ENCODE assay signal across 18 cellular contexts in the genomic region with DNA sequence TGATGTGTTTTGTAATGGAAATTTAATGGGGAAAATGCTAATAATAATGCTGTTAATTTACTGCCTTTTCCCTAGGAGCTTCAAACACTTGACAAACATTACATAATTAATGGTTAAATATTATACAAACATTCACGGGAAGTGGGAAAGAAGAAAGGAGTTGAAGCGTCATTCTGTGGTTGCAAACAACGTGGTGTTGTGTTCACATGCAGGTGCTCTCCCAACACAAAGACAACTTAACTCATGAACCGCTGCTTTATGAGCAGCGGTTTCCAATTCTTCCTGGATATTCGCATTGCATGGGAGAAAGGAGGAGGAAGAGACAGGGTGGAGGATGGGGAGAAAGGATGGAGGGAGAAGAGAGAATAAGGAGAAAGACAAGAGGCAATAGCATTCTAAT.
"Had no signal": no experiment of that assay in that cellular context is flagged by ENCODE, and none has a peak within 500 bp of the region (broad histone marks: within the 10 kb centered on the region; RNA-seq: fewer than 3 reads in every experiment).

No MANE protein-coding gene starts in this region.

- H3K27me3 ChIP-seq: colonic mucosa, esophagus squamous epithelium, neural progenitor cell, pancreas, testis had no signal

- DNase-seq: activated CD4-positive, alpha-beta T cell treated with anti-CD3 and anti-CD28 coated beads for 48 hours; activated naive CD4-positive, alpha-beta T cell treated with anti-CD3 and anti-CD28 coated beads, Interleukin-2, amount 10 ng/mL, durations not matched to agents 7 days and 5 days; caudate nucleus; colonic mucosa; esophagus squamous epithelium; foreskin fibroblast; glutamatergic neuron; immature natural killer cell; left cardiac atrium; midbrain; pancreas; stimulated activated CD4-positive, alpha-beta T cell treated with anti-CD3 and anti-CD28 coated beads, Interleukin-15, amount 100 ng/mL, for 24 hours; stimulated activated CD4-positive, alpha-beta T cell treated with anti-CD3 and anti-CD28 coated beads, Interleukin-4, amount 100 ng/mL, for 24 hours; stimulated activated naive CD8-positive, alpha-beta T cell treated with anti-CD3 and anti-CD28 coated beads, Interleukin-15, amount 100 ng/mL, for 72 hours; testis had no signal

- H3K9me3 ChIP-seq: colonic mucosa, esophagus squamous epithelium, pancreas, testis had no signal

- H3K4me3 ChIP-seq: colonic mucosa, esophagus squamous epithelium, lung, neural progenitor cell, pancreas, testis had no signal

- H3K27ac ChIP-seq: colonic mucosa, esophagus squamous epithelium, neural progenitor cell, pancreas, testis had no signal

- H3K4me1 ChIP-seq: colonic mucosa, esophagus squamous epithelium, neural progenitor cell, pancreas, testis had no signal

- ATAC-seq: activated T-helper 17 cell treated with anti-CD3 and anti-CD28 coated beads, Interleukin-2, amount 50 U/mL, for 72 hours; left cardiac atrium; pancreas; stimulated activated naive CD8-positive, alpha-beta T cell treated with anti-CD3 and anti-CD28 coated beads, Interleukin-15, amount 100 ng/mL, for 72 hours had no signal
